In the genomic region with DNA sequence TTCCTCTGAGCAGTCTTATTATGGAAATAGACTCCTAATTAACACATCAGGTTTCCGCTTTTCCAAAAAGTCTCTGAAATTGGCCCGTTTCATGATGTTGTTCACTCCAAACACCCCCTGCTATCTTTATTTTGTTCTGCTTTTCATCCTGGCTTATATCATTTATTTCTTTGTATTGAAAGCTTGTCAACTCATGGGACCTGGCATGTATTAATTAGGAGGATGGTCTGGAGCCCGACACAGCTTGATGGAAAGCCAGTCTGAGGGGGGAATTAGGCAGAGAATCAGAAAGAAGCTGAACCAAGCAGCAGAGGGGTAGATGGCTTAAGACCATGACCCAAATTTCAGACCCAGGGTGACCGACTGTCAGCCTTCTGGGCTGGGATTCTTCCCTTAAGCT, we compare ENCODE assay signal across 12 cellular contexts.
A peak's percentile ranks its signal among the peaks of the same experiment; 100 is the strongest.
DNase-seq lines count a peak whose midpoint lies in the region; ATAC-seq lines count a peak whose summit lies in the region.
"Had no signal": no experiment of that assay in that cellular context is flagged by ENCODE, and none has a peak within 500 bp of the region (broad histone marks: within the 10 kb centered on the region; RNA-seq: fewer than 3 reads in every experiment).

No MANE protein-coding gene starts in this region.

- peak overlapping the region; percentile 72 to 82 (median 80) for H3K4me3 Mint-ChIP-seq in CD4-positive, CD25-positive, alpha-beta regulatory T cell
- peak overlapping the region; percentile 34 for H3K4me3 Mint-ChIP-seq in activated naive CD8-positive, alpha-beta T cell treated with anti-CD3 and anti-CD28 coated beads, Interleukin-2, amount 50 U/mL, for 24 hours
- H3K4me3 Mint-ChIP-seq in naive thymus-derived CD8-positive, alpha-beta T cell: peak overlapping the region; percentile 62 to 83 (median 68)
- H3K4me3 Mint-ChIP-seq: nephron progenitor cell had no signal

- no peaks in the 10 kb centered on the region for H3K36me3 ChIP-seq in CD4-positive, CD25-positive, alpha-beta regulatory T cell (ENCODE audit: control insufficient read depth, insufficient read depth, low read length)
- H3K36me3 ChIP-seq in HUES64 (ENCODE audit: insufficient read depth, low read length): no peaks in the 10 kb centered on the region

- H3K27me3 Mint-ChIP-seq in CD4-positive, CD25-positive, alpha-beta regulatory T cell: no peaks in the 10 kb centered on the region
- no peaks in the 10 kb centered on the region for H3K27me3 Mint-ChIP-seq in activated naive CD8-positive, alpha-beta T cell treated with anti-CD3 and anti-CD28 coated beads, Interleukin-2, amount 50 U/mL, for 24 hours
- H3K27me3 Mint-ChIP-seq in naive thymus-derived CD8-positive, alpha-beta T cell: no peaks in the 10 kb centered on the region

- peaks cover 70% of the 10 kb centered on the region for H3K4me1 ChIP-seq in CD4-positive, CD25-positive, alpha-beta regulatory T cell (ENCODE audit: control insufficient read depth, insufficient read depth, low read length, poor library complexity, severe bottlenecking)
- peaks cover 31% of the 10 kb centered on the region for H3K4me1 ChIP-seq in HUES64 (ENCODE audit: insufficient read depth, low read length)

- H3K27ac ChIP-seq in CD4-positive, CD25-positive, alpha-beta regulatory T cell (ENCODE audit: insufficient read depth, low read length, poor library complexity, severe bottlenecking): peak overlapping the region; percentile 87
- peak overlapping the region; percentile 43; the same call in 1 of the 2 replicates for H3K27ac ChIP-seq in HUES64 (ENCODE audit: low read depth, low read length)

- peaks cover 0 to 2% (median 0%) of the 10 kb centered on the region in 7 donors for H3K9me3 Mint-ChIP-seq in CD4-positive, CD25-positive, alpha-beta regulatory T cell
- peaks cover 11% of the 10 kb centered on the region for H3K9me3 Mint-ChIP-seq in activated naive CD8-positive, alpha-beta T cell treated with anti-CD3 and anti-CD28 coated beads, Interleukin-2, amount 50 U/mL, for 24 hours
- H3K9me3 Mint-ChIP-seq in naive thymus-derived CD8-positive, alpha-beta T cell: peaks cover 0 to 6% (median 0%) of the 10 kb centered on the region in 9 donors
- H3K9me3 Mint-ChIP-seq: nephron progenitor cell had no signal

- no peaks in the 10 kb centered on the region for H3K36me3 Mint-ChIP-seq in CD4-positive, CD25-positive, alpha-beta regulatory T cell
- H3K36me3 Mint-ChIP-seq in activated naive CD8-positive, alpha-beta T cell treated with anti-CD3 and anti-CD28 coated beads, Interleukin-2, amount 50 U/mL, for 24 hours (ENCODE audit: low read depth): peaks cover 5% of the 10 kb centered on the region
- H3K36me3 Mint-ChIP-seq in naive thymus-derived CD8-positive, alpha-beta T cell: peaks cover 0 to 7% (median 0%) of the 10 kb centered on the region in 3 donors

- peaks cover 42 to 96% (median 73%) of the 10 kb centered on the region in 4 donors for H3K4me1 Mint-ChIP-seq in CD4-positive, CD25-positive, alpha-beta regulatory T cell
- peaks cover 76% of the 10 kb centered on the region for H3K4me1 Mint-ChIP-seq in activated naive CD8-positive, alpha-beta T cell treated with anti-CD3 and anti-CD28 coated beads, Interleukin-2, amount 50 U/mL, for 24 hours
- peaks cover 54 to 96% (median 91%) of the 10 kb centered on the region in 4 donors for H3K4me1 Mint-ChIP-seq in naive thymus-derived CD8-positive, alpha-beta T cell

- H3K9me3 ChIP-seq in CD4-positive, CD25-positive, alpha-beta regulatory T cell (ENCODE audit: control insufficient read depth in 2 of 2, low read length in 2 of 2): no peaks in the 10 kb centered on the region
- no peaks in the 10 kb centered on the region for H3K9me3 ChIP-seq in HUES64 (ENCODE audit: insufficient read depth, low read depth, low read length)

- peak overlapping the region; percentile 70 for H3K4me3 ChIP-seq in CD4-positive, CD25-positive, alpha-beta regulatory T cell (ENCODE audit: low read depth, low read length)
- no peak overlapping the region for H3K4me3 ChIP-seq in HUES64 (ENCODE audit: low read length)
- H3K4me3 ChIP-seq: K562 had no signal

- WGBS in HUES64: 47% methylated on average over 4 of the region's 4 CpGs

- H3K9ac ChIP-seq in HUES64 (ENCODE audit: low read depth, low read length): no peak overlapping the region

- H3K27me3 ChIP-seq in CD4-positive, CD25-positive, alpha-beta regulatory T cell (ENCODE audit: control insufficient read depth, insufficient read depth, low read length): no peaks in the 10 kb centered on the region
- no peaks in the 10 kb centered on the region for H3K27me3 ChIP-seq in HUES64 (ENCODE audit: insufficient read depth, low read length)

- no peak for ATAC-seq in CD4-positive, CD25-positive, alpha-beta regulatory T cell (ENCODE audit: low read depth in 2 of 2)
- no peak for ATAC-seq in activated naive CD8-positive, alpha-beta T cell treated with anti-CD3 and anti-CD28 coated beads, Interleukin-2, amount 50 U/mL, for 24 hours
- ATAC-seq in naive thymus-derived CD8-positive, alpha-beta T cell: no peak
- ATAC-seq in GM21360 (IDR thresholded peaks at IDR 0.05; ENCODE audit: unreplicated experiment) (no peak), HG03378 (IDR thresholded peaks at IDR 0.05; ENCODE audit: unreplicated experiment) (no peak)
- ATAC-seq: K562, PC-3 had no signal

- DNase-seq in CD4-positive, CD25-positive, alpha-beta regulatory T cell: no peak
- DNase-seq in activated naive CD8-positive, alpha-beta T cell treated with anti-CD3 and anti-CD28 coated beads, Interleukin-2, amount 50 U/mL, for 24 hours: no peak
- no peak for DNase-seq in naive thymus-derived CD8-positive, alpha-beta T cell
- DNase-seq in NCI-H774 (lab: John Stamatoyannopoulos, UW): no peak
- no peak for DNase-seq in LoVo (ENCODE audit: low spot score)
- DNase-seq: NCI-H2107, nephron progenitor cell, PC-3 had no signal

- H3K27ac Mint-ChIP-seq in CD4-positive, CD25-positive, alpha-beta regulatory T cell: peak overlapping the region; percentile 97 to 100 (median 97)
- peak overlapping the region; percentile 95 for H3K27ac Mint-ChIP-seq in activated naive CD8-positive, alpha-beta T cell treated with anti-CD3 and anti-CD28 coated beads, Interleukin-2, amount 50 U/mL, for 24 hours
- peak overlapping the region; percentile 97 to 99 (median 98) for H3K27ac Mint-ChIP-seq in naive thymus-derived CD8-positive, alpha-beta T cell
- H3K27ac Mint-ChIP-seq: nephron progenitor cell had no signal

- POLR2A ChIA-PET in naive thymus-derived CD8-positive, alpha-beta T cell (lab: Charles Lee): interaction anchor here (0.5 to 6.6 kb wide), 31 partner anchors 10 to 609 kb away, joined by 3 to 81 read pairs (median 4); no protein-coding TSS in a partner anchor
